ENCODE assay signal across 34 cellular contexts in the genomic region with DNA sequence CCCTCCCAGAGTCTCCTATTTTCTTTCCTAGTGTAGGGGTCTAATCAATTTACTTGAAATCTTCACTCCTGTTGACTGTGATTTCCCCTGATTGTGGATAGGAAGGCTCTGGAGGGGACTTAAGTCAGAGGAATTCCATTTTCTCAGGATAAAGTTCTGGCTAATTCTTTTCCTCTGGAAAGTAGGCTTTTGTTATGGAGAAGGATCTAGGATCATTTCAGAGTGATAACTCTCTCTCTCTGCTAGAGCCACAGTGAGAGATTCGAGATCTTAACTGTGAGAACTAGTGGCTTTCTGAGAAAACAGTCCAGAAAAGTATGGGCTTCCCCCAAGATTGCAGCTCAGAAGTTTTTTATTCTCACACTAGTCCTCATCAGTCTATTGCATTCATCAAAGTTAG.
"Had no signal": no experiment of that assay in that cellular context is flagged by ENCODE, and none has a peak within 500 bp of the region (broad histone marks: within the 10 kb centered on the region; RNA-seq: fewer than 3 reads in every experiment).

No MANE protein-coding gene starts in this region.

- H3K36me3 ChIP-seq: adrenal gland, esophagus muscularis mucosa, gastrocnemius medialis, heart left ventricle, WERI-Rb-1 had no signal

- H3K27ac ChIP-seq: adrenal gland, body of pancreas, esophagus muscularis mucosa, foreskin keratinocyte, gastrocnemius medialis, heart left ventricle, WERI-Rb-1 had no signal

- DNase-seq: activated CD4-positive, alpha-beta memory T cell treated with anti-CD3 and anti-CD28 coated beads for 36 hours; activated CD4-positive, alpha-beta T cell treated with anti-CD3 and anti-CD28 coated beads for 36 hours; activated CD4-positive, alpha-beta T cell treated with anti-CD3 and anti-CD28 coated beads, Interleukin-2, amount 10 ng/mL, durations not matched to agents 24 days and 14 days; activated CD4-positive, CD25-positive, alpha-beta regulatory T cell; activated CD4-positive, CD25-positive, alpha-beta regulatory T cell treated with anti-CD3 and anti-CD28 coated beads, Interleukin-2, amount 50 U/mL, for 72 hours; activated CD8-positive, alpha-beta memory T cell treated with anti-CD3 and anti-CD28 coated beads, Interleukin-2, amount 10 ng/mL, durations not matched to agents 7 days and 5 days; activated CD8-positive, alpha-beta memory T cell treated with anti-CD3 and anti-CD28 coated beads, Interleukin-2, amount 50 U/mL, for 4 hours; activated CD8-positive, alpha-beta T cell treated with anti-CD3 and anti-CD28 coated beads, Interleukin-2, amount 10 ng/mL, durations not matched to agents 7 days and 5 days; activated effector memory CD4-positive, alpha-beta T cell treated with anti-CD3 and anti-CD28 coated beads, Interleukin-2, amount 50 U/mL, for 16 hours; activated naive CD4-positive, alpha-beta T cell treated with anti-CD3 and anti-CD28 coated beads for 36 hours; activated naive CD8-positive, alpha-beta T cell treated with anti-CD3 and anti-CD28 coated beads for 36 hours; activated naive CD8-positive, alpha-beta T cell treated with anti-CD3 and anti-CD28 coated beads, Interleukin-2, amount 50 U/mL, for 24 hours; activated T-cell treated with anti-CD3 and anti-CD28 coated beads, Interleukin-2, amount 50 U/mL, for 1 hour; activated T-cell treated with anti-CD3 and anti-CD28 coated beads, Interleukin-2, amount 50 U/mL, for 48 hours; adrenal gland; amygdala; aorta; body of pancreas; caudate nucleus; cortex of kidney; dermis blood vessel endothelial cell; effector CD4-positive, alpha-beta T cell; effector memory CD8-positive, alpha-beta T cell; erythroblast; foreskin keratinocyte; gastrocnemius medialis; glutamatergic neuron; heart left ventricle; T-helper 9 cell; WERI-Rb-1 had no signal

- H3K36me3 Mint-ChIP-seq: activated CD4-positive, alpha-beta memory T cell treated with anti-CD3 and anti-CD28 coated beads for 36 hours; activated CD8-positive, alpha-beta memory T cell treated with anti-CD3 and anti-CD28 coated beads, Interleukin-2, amount 10 ng/mL, durations not matched to agents 7 days and 5 days; activated naive CD4-positive, alpha-beta T cell treated with anti-CD3 and anti-CD28 coated beads, Interleukin-2, amount 50 U/mL, for 24 hours; activated naive CD8-positive, alpha-beta T cell treated with anti-CD3 and anti-CD28 coated beads for 36 hours had no signal

- H3K9me3 ChIP-seq: adrenal gland, body of pancreas, gastrocnemius medialis had no signal

- H3K4me3 Mint-ChIP-seq: activated CD4-positive, alpha-beta memory T cell treated with anti-CD3 and anti-CD28 coated beads for 36 hours; activated CD4-positive, alpha-beta T cell treated with anti-CD3 and anti-CD28 coated beads for 36 hours; activated CD4-positive, alpha-beta T cell treated with anti-CD3 and anti-CD28 coated beads, Interleukin-2, amount 10 ng/mL, durations not matched to agents 24 days and 14 days; activated CD8-positive, alpha-beta memory T cell treated with anti-CD3 and anti-CD28 coated beads, Interleukin-2, amount 10 ng/mL, durations not matched to agents 7 days and 5 days; activated CD8-positive, alpha-beta T cell treated with anti-CD3 and anti-CD28 coated beads, Interleukin-2, amount 10 ng/mL, durations not matched to agents 7 days and 5 days; activated naive CD4-positive, alpha-beta T cell treated with anti-CD3 and anti-CD28 coated beads for 36 hours; activated naive CD4-positive, alpha-beta T cell treated with anti-CD3 and anti-CD28 coated beads, Interleukin-2, amount 50 U/mL, for 24 hours; activated naive CD8-positive, alpha-beta T cell treated with anti-CD3 and anti-CD28 coated beads for 36 hours; activated naive CD8-positive, alpha-beta T cell treated with anti-CD3 and anti-CD28 coated beads, Interleukin-2, amount 50 U/mL, for 24 hours; activated T-helper 1 cell treated with anti-CD3 and anti-CD28 coated beads, Interleukin-12 subunit alpha, Interleukin-12 subunit beta, Interleukin-2, Interleukin-4 antibody, amounts not matched to agents 30 ng/mL and 10 ng/mL and 1 ng/mL, durations not matched to agents 14 hours and 24 hours and 36 hours; effector memory CD8-positive, alpha-beta T cell had no signal

- H3K4me3 ChIP-seq: adrenal gland, body of pancreas, esophagus muscularis mucosa, gastrocnemius medialis, heart left ventricle had no signal

- H3K4me1 Mint-ChIP-seq: activated CD4-positive, alpha-beta T cell treated with anti-CD3 and anti-CD28 coated beads for 36 hours; activated CD4-positive, alpha-beta T cell treated with anti-CD3 and anti-CD28 coated beads, Interleukin-2, amount 10 ng/mL, durations not matched to agents 24 days and 14 days; activated CD8-positive, alpha-beta memory T cell treated with anti-CD3 and anti-CD28 coated beads, Interleukin-2, amount 10 ng/mL, durations not matched to agents 7 days and 5 days; activated naive CD4-positive, alpha-beta T cell treated with anti-CD3 and anti-CD28 coated beads, Interleukin-2, amount 50 U/mL, for 24 hours; activated naive CD8-positive, alpha-beta T cell treated with anti-CD3 and anti-CD28 coated beads for 36 hours; activated naive CD8-positive, alpha-beta T cell treated with anti-CD3 and anti-CD28 coated beads, Interleukin-2, amount 50 U/mL, for 24 hours had no signal

- H3K27me3 ChIP-seq: adrenal gland, body of pancreas, esophagus muscularis mucosa, foreskin keratinocyte, gastrocnemius medialis, heart left ventricle had no signal

- ATAC-seq: activated CD4-positive, alpha-beta T cell treated with anti-CD3 and anti-CD28 coated beads for 36 hours; activated CD8-positive, alpha-beta memory T cell treated with anti-CD3 and anti-CD28 coated beads, Interleukin-2, amount 10 ng/mL, durations not matched to agents 7 days and 5 days; activated CD8-positive, alpha-beta T cell treated with anti-CD3 and anti-CD28 coated beads, Interleukin-2, amount 10 ng/mL, durations not matched to agents 7 days and 5 days; activated naive CD8-positive, alpha-beta T cell treated with anti-CD3 and anti-CD28 coated beads, Interleukin-2, amount 50 U/mL, for 24 hours; body of pancreas; effector memory CD8-positive, alpha-beta T cell; foreskin keratinocyte; gastrocnemius medialis; heart left ventricle had no signal

- H3K27me3 Mint-ChIP-seq: activated CD4-positive, alpha-beta memory T cell treated with anti-CD3 and anti-CD28 coated beads for 36 hours; activated CD4-positive, alpha-beta T cell treated with anti-CD3 and anti-CD28 coated beads for 36 hours; activated CD4-positive, alpha-beta T cell treated with anti-CD3 and anti-CD28 coated beads, Interleukin-2, amount 10 ng/mL, durations not matched to agents 24 days and 14 days; activated CD8-positive, alpha-beta memory T cell treated with anti-CD3 and anti-CD28 coated beads, Interleukin-2, amount 10 ng/mL, durations not matched to agents 7 days and 5 days; activated naive CD4-positive, alpha-beta T cell treated with anti-CD3 and anti-CD28 coated beads, Interleukin-2, amount 50 U/mL, for 24 hours; activated naive CD8-positive, alpha-beta T cell treated with anti-CD3 and anti-CD28 coated beads for 36 hours; activated naive CD8-positive, alpha-beta T cell treated with anti-CD3 and anti-CD28 coated beads, Interleukin-2, amount 50 U/mL, for 24 hours; effector memory CD8-positive, alpha-beta T cell had no signal

- H3K9me3 Mint-ChIP-seq: activated CD4-positive, alpha-beta T cell treated with anti-CD3 and anti-CD28 coated beads, Interleukin-2, amount 10 ng/mL, durations not matched to agents 24 days and 14 days; activated naive CD4-positive, alpha-beta T cell treated with anti-CD3 and anti-CD28 coated beads, Interleukin-2, amount 50 U/mL, for 24 hours; activated naive CD8-positive, alpha-beta T cell treated with anti-CD3 and anti-CD28 coated beads for 36 hours; activated T-helper 1 cell treated with anti-CD3 and anti-CD28 coated beads, Interleukin-12 subunit alpha, Interleukin-12 subunit beta, Interleukin-2, Interleukin-4 antibody, amounts not matched to agents 30 ng/mL and 10 ng/mL and 1 ng/mL, durations not matched to agents 14 hours and 24 hours and 36 hours; activated T-helper 2 cell treated with anti-CD3 and anti-CD28 coated beads, Interferon-gamma antibody, Interleukin-2, Interleukin-4, amounts not matched to agents 10 μg/mL and 5 μg/mL and 100 μg/mL, durations not matched to agents 14 hours and 24 hours and 36 hours had no signal

- H3K4me1 ChIP-seq: adrenal gland, body of pancreas, esophagus muscularis mucosa, foreskin keratinocyte, gastrocnemius medialis, heart left ventricle had no signal

- H3K27ac Mint-ChIP-seq: activated CD4-positive, alpha-beta memory T cell treated with anti-CD3 and anti-CD28 coated beads for 36 hours; activated CD4-positive, alpha-beta T cell treated with anti-CD3 and anti-CD28 coated beads for 36 hours; activated CD4-positive, alpha-beta T cell treated with anti-CD3 and anti-CD28 coated beads, Interleukin-2, amount 10 ng/mL, durations not matched to agents 24 days and 14 days; activated CD8-positive, alpha-beta memory T cell treated with anti-CD3 and anti-CD28 coated beads, Interleukin-2, amount 10 ng/mL, durations not matched to agents 7 days and 5 days; activated CD8-positive, alpha-beta T cell treated with anti-CD3 and anti-CD28 coated beads, Interleukin-2, amount 10 ng/mL, durations not matched to agents 7 days and 5 days; activated naive CD4-positive, alpha-beta T cell treated with anti-CD3 and anti-CD28 coated beads for 36 hours; activated naive CD4-positive, alpha-beta T cell treated with anti-CD3 and anti-CD28 coated beads, Interleukin-2, amount 50 U/mL, for 24 hours; activated naive CD8-positive, alpha-beta T cell treated with anti-CD3 and anti-CD28 coated beads, Interleukin-2, amount 50 U/mL, for 24 hours; activated T-helper 1 cell treated with anti-CD3 and anti-CD28 coated beads, Interleukin-12 subunit alpha, Interleukin-12 subunit beta, Interleukin-2, Interleukin-4 antibody, amounts not matched to agents 30 ng/mL and 10 ng/mL and 1 ng/mL, durations not matched to agents 14 hours and 24 hours and 36 hours; activated T-helper 2 cell treated with anti-CD3 and anti-CD28 coated beads, Interferon-gamma antibody, Interleukin-2, Interleukin-4, amounts not matched to agents 10 μg/mL and 5 μg/mL and 100 μg/mL, durations not matched to agents 14 hours and 24 hours and 36 hours; effector memory CD8-positive, alpha-beta T cell had no signal
